ENCODE assay signal across 16 cellular contexts in genomic region chr7:16067695-16068094, GRCh38.
DNase-seq lines count a peak whose midpoint lies in the region; ATAC-seq, FAIRE-seq and TF ChIP-seq lines count a peak whose summit lies in the region.
"Had no signal": no experiment of that assay in that cellular context is flagged by ENCODE, and none has a peak within 500 bp of the region (broad histone marks: within the 10 kb centered on the region; RNA-seq: fewer than 3 reads in every experiment).

No MANE protein-coding gene starts in this region.

- no peaks in the 10 kb centered on the region for H3K9me3 Mint-ChIP-seq in Calu3 (ENCODE audit: low read depth, unreplicated experiment)
- H3K9me3 Mint-ChIP-seq in chondrocyte (ENCODE audit: low read depth): no peaks in the 10 kb centered on the region

- POLR2A ChIA-PET in A549 (lab: Yijun Ruan, JAX): no interaction called here

- no peaks in the 10 kb centered on the region for H3K36me3 Mint-ChIP-seq in Calu3 (ENCODE audit: insufficient read depth, unreplicated experiment)
- H3K36me3 Mint-ChIP-seq in chondrocyte (ENCODE audit: low read depth): no peaks in the 10 kb centered on the region

- H3K27ac ChIP-seq in A549 (no peak overlapping the region), lower lobe of right lung (peak overlapping the region; percentile 25)
- H3K27ac ChIP-seq: hepatocyte, KMS-11 had no signal

- H3K4me2 ChIP-seq in A549: 0 out of 3 replicates have a peak overlapping the region, but pooled peaks have one; percentile 17
- H3K4me2 ChIP-seq: KMS-11 had no signal

- intact Hi-C loops in lower lobe of right lung (cut with DNase I): loop anchor here (10.0 kb wide), 1 partner anchor 763 kb away; no protein-coding TSS in a partner anchor
- intact Hi-C loops in Calu3 (cut with micrococcal nuclease; ENCODE audit: unreplicated experiment): loop anchor here (10.0 kb wide), 2 partner anchors 383 to 1343 kb away; partner anchors contain the start of gene MEOX2
- intact Hi-C loops in posterior vena cava (cut with DNase I): no loop called here

- no peaks in the 10 kb centered on the region for H3K27me3 ChIP-seq in lower lobe of right lung (ENCODE audit: low read depth)
- H3K27me3 ChIP-seq: hepatocyte, upper lobe of left lung had no signal

- H3K9me3 ChIP-seq in A549: no peaks in the 10 kb centered on the region
- no peaks in the 10 kb centered on the region for H3K9me3 ChIP-seq in lower lobe of right lung
- H3K9me3 ChIP-seq: upper lobe of left lung had no signal

- FAIRE-seq in A549 (lab: Jason Lieb, UNC): no peak
- FAIRE-seq: TTC549 had no signal

- 10% methylated on average over 7 of the region's 7 CpGs for WGBS in A549 (ENCODE audit: missing lambda C conversion rate)

- H3K4me3 Mint-ChIP-seq in Calu3 (ENCODE audit: low read depth, unreplicated experiment): no peak overlapping the region
- no peak overlapping the region for H3K4me3 Mint-ChIP-seq in chondrocyte (ENCODE audit: unreplicated experiment)

- H3K27ac Mint-ChIP-seq in Calu3 (ENCODE audit: unreplicated experiment): no peak overlapping the region
- no peak overlapping the region for H3K27ac Mint-ChIP-seq in chondrocyte (ENCODE audit: unreplicated experiment)

- TF ChIP-seq RAD21 in A549 (conservative IDR thresholded peaks at IDR 0.05 in 1 of 2, IDR thresholded peaks at IDR 0.05 in 1 of 2): no peak

- H3K4me1 Mint-ChIP-seq in Calu3 (ENCODE audit: low read depth, unreplicated experiment) (peaks cover 10% of the 10 kb centered on the region), chondrocyte (ENCODE audit: low read depth) (peaks cover 38% of the 10 kb centered on the region)

- CTCF ChIA-PET in A549 (lab: Yijun Ruan, JAX): interaction anchor here (1.0 to 2.0 kb wide), 3 partner anchors 10 to 347 kb away, joined by 3 to 7 read pairs (median 6); no protein-coding TSS in a partner anchor
- CTCF ChIA-PET in Calu3 (lab: Charles Lee): interaction anchor here (0.6 to 2.0 kb wide), 2 partner anchors 178 to 512 kb away, joined by 3 to 6 read pairs; no protein-coding TSS in a partner anchor

- H3K4me1 ChIP-seq in A549 (no peaks in the 10 kb centered on the region), lower lobe of right lung (peaks cover 21% of the 10 kb centered on the region)

- ATAC-seq in A549 (no peak), lower lobe of right lung (peak in 1 of 2 donors; percentile 54), GM19023 (IDR thresholded peaks at IDR 0.05; ENCODE audit: unreplicated experiment) (no peak)

- DNase-seq in A549 (ENCODE audit: low read depth in 1 of 2, low spot score in 1 of 2) (no peak), NCI-H1694 (lab: John Stamatoyannopoulos, UW) (peak; percentile 42), SK-MEL-5 (ENCODE audit: low read depth, low spot score) (peak; percentile 9), lower lobe of right lung (no peak), Calu3 (no peak), chondrocyte (ENCODE audit: low spot score) (no peak), posterior vena cava (ENCODE audit: low spot score) (no peak)
- DNase-seq: activated naive CD4-positive, alpha-beta T cell treated with Interleukin-2 at 50 U/mL for 16 hours; DMS79; NCI-H526 treated with DMSO at 0.1 percent for 48 hours; nucleus accumbens; upper lobe of left lung had no signal

- no peak overlapping the region for H3K4me3 ChIP-seq in A549
- H3K4me3 ChIP-seq in lower lobe of right lung: no peak overlapping the region
- H3K4me3 ChIP-seq: hepatocyte, upper lobe of left lung had no signal

- H3K27me3 Mint-ChIP-seq in Calu3 (ENCODE audit: unreplicated experiment) (no peaks in the 10 kb centered on the region), chondrocyte (ENCODE audit: low read depth) (no peaks in the 10 kb centered on the region)

- TF ChIP-seq POLR2A in A549 (IDR thresholded peaks at IDR 0.05; ENCODE audit: low read length): no peak

- in situ Hi-C loops in SK-MEL-5 (cut with HindIII; ENCODE audit: low pct_unique_long_range_greater_than_20kb, low sequenced_read_pairs): loop anchor here (25.0 kb wide), 1 partner anchor 755 kb away; no protein-coding TSS in a partner anchor

- no TSS peak for BruUV-seq in Calu3 (replicated peaks; lab: Mats Ljungman, UMichigan)

- TF ChIP-seq CTCF in A549 (IDR thresholded peaks at IDR 0.05): no peak
- no peak for TF ChIP-seq CTCF in lower lobe of right lung (IDR thresholded peaks at IDR 0.05)
- no peak for TF ChIP-seq CTCF in Calu3 (IDR thresholded peaks at IDR 0.05; ENCODE audit: unreplicated experiment)
- TF ChIP-seq CTCF in chondrocyte (IDR thresholded peaks at IDR 0.05): no peak

- TF ChIP-seq EP300 in A549 (IDR thresholded peaks at IDR 0.05): no peak

- no peaks in the 10 kb centered on the region for H3K36me3 ChIP-seq in lower lobe of right lung
- H3K36me3 ChIP-seq: upper lobe of left lung had no signal

TF ChIP-seq in A549, 52 proteins besides CTCF, POLR2A, EP300 and RAD21:
- TF ChIP-seq E2F6 (IDR thresholded peaks at IDR 0.05; ENCODE audit: borderline replicate concordance, low read depth): no peak
- TF ChIP-seq CEBPB (IDR thresholded peaks at IDR 0.05): no peak
- no peak for TF ChIP-seq SREBF2 (IDR thresholded peaks at IDR 0.05)
- TF ChIP-seq GATA3 (IDR thresholded peaks at IDR 0.05; ENCODE audit: borderline replicate concordance): no peak
- TF ChIP-seq ZNF302 (CRISPR knock-in tag; IDR thresholded peaks at IDR 0.05): no peak
- TF ChIP-seq TP53 (CRISPR knock-in tag; IDR thresholded peaks at IDR 0.05): no peak
- TF ChIP-seq HMGXB4 (CRISPR knock-in tag; IDR thresholded peaks at IDR 0.05; ENCODE audit: borderline replicate concordance): no peak
- no peak for TF ChIP-seq NPAS2 (CRISPR knock-in tag; IDR thresholded peaks at IDR 0.05; ENCODE audit: borderline replicate concordance)
- TF ChIP-seq ZFP36 (IDR thresholded peaks at IDR 0.05; ENCODE audit: borderline replicate concordance, partially characterized antibody): no peak
- no peak for TF ChIP-seq MAFK (IDR thresholded peaks at IDR 0.05; ENCODE audit: partially characterized antibody)

Comparison
In these comparisons a context has a peak if more than half of its experiments do, and no peak if none do; other contexts are left out.
1. DNase-seq: peak in NCI-H1694 (single experiment) and SK-MEL-5 (single experiment); none in A549 (0 of 2), lower lobe of right lung (single experiment), Calu3 (single experiment), chondrocyte (single experiment) and posterior vena cava (single experiment).
2. intact Hi-C loops: an anchor here in lower lobe of right lung (10.0 kb wide) and Calu3 (10.0 kb wide); none called in posterior vena cava.